In the genomic region with DNA sequence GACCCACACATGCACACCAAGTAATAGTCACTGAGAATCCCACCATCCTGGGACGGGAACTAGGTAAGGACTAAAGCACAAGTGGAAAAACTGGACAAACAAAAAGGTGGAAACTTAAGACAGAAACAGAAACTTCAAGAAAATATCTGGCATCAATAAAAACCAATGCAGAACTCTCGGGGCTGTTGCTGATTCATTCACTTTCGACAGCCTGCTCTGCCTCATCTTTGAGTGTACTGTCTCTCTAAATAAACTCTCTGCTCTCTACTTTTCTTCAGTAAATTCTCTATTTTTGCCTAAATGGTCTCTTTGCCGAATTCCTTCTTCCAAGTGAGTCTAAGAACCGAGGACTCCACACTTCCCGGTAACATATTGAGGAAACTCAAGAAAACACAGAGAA, we compare ENCODE assay signal across 23 cellular contexts.
"Had no signal": no experiment of that assay in that cellular context is flagged by ENCODE, and none has a peak within 500 bp of the region (broad histone marks: within the 10 kb centered on the region; RNA-seq: fewer than 3 reads in every experiment).

No MANE protein-coding gene starts in this region.

- H3K36me3 ChIP-seq: Peyer's patch, SJSA1 had no signal

- H3K4me1 Mint-ChIP-seq: T-cell had no signal

- H3K4me2 ChIP-seq: PC-9 had no signal

- H3K4me3 Mint-ChIP-seq: T-cell had no signal

- H3K4me1 ChIP-seq: Peyer's patch, SJSA1 had no signal

- H3K27me3 ChIP-seq: Peyer's patch, SJSA1 had no signal

- ATAC-seq: T-cell had no signal

- DNase-seq: KBM-7; MV-4-11; NCI-H1048; NCI-H1105; NCI-H1417; NCI-H1436 treated with DMSO at 0.1 percent for 48 hours; NCI-H1694; NCI-H187 treated with DMSO at 0.1 percent for 48 hours; NCI-H2081; NCI-H2107; NCI-H2227 treated with DMSO at 0.1 percent for 48 hours; NCI-H524 treated with DMSO at 0.1 percent for 48 hours; NCI-H69; NCI-H774; NK-92 treated with Interleukin-12 subunit alpha and Interleukin-12 subunit beta, amount 100 ng/mL, for 24 hours; PC-9; Peyer's patch; Right ventricle myocardium superior; SIG-M5; SW 1271; T-cell had no signal

- H3K27ac ChIP-seq: PC-9, Peyer's patch, SJSA1, SK-N-MC had no signal

- H3K27me3 Mint-ChIP-seq: T-cell had no signal

- H3K27ac Mint-ChIP-seq: T-cell had no signal

- H3K9me3 ChIP-seq: SJSA1 had no signal

- H3K36me3 Mint-ChIP-seq: T-cell had no signal

- H3K4me3 ChIP-seq: PC-9, Peyer's patch, SJSA1, SK-N-MC had no signal
